ENCODE assay signal across 16 cellular contexts in the genomic region with DNA sequence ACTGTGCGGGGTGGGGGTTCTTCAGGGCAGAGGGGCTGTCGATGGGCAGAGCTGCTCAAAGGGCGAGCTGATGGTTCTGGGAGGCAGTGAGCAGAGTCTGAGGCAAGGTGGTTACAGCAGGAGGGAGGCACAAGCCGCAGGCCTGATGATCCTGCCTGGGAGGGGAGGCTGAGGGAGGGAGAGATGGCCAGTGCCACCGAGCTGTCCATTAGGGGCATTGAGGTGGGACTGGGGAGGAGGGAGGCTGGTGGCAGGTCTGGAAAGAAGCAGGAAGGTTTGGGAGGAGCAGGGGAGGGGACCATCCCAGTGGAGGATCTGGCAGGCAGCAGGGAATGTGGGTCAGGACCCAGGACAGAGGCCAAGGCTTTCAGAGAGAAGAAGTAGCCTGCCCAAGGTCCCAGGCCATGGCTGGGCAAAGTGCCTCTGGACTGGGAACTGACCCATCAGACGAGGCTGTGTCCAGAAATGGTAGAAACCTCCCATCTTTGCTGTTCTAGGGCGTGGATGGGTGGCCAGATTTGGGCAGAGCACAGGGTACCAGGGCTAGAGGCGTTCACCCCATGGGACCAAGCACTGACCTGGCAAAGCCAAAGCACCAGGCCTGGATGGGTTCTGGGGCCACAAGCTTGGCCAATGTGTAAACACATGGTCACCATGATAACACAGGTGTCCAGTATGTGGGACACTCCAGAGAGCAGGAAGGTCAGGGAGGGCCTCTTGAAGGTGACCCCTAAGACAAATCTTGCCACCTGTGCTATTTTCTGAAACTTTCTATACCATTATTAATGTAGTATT. TPM values are rescaled to one million over a fixed set of nuclear protein-coding genes. Genes with fewer than 3 reads are reported as not detected.
"Had no signal": no experiment of that assay in that cellular context is flagged by ENCODE, and none has a peak within 500 bp of the region (broad histone marks: within the 10 kb centered on the region; RNA-seq: fewer than 3 reads in every experiment).

No MANE protein-coding gene starts in this region.

- DNase-seq: activated CD8-positive, alpha-beta T cell treated with anti-CD3 and anti-CD28 coated beads for 36 hours; erythroblast; lower lobe of right lung; naive B cell; nucleus accumbens; stimulated activated CD4-positive, alpha-beta T cell treated with anti-CD3 and anti-CD28 coated beads, Interleukin-15, amount 100 ng/mL, for 24 hours; stimulated activated CD4-positive, alpha-beta T cell treated with anti-CD3 and anti-CD28 coated beads, Interleukin-4, amount 100 ng/mL, for 4 hours; stomach; thyroid gland had no signal

- H3K4me3 ChIP-seq: hepatocyte, lower lobe of right lung, stomach, thyroid gland, vagina had no signal

- H3K4me1 Mint-ChIP-seq: activated naive CD4-positive, alpha-beta T cell treated with anti-CD3 and anti-CD28 coated beads, Interleukin-2, amount 50 U/mL, for 24 hours had no signal

- H3K4me1 ChIP-seq: lower lobe of right lung, vagina had no signal

- H3K9me3 ChIP-seq: lower lobe of right lung, stomach, thyroid gland, vagina had no signal

- H3K36me3 ChIP-seq: lower lobe of right lung, stomach, thyroid gland, vagina had no signal

- H3K27ac Mint-ChIP-seq: activated CD8-positive, alpha-beta T cell treated with anti-CD3 and anti-CD28 coated beads for 36 hours; activated naive CD4-positive, alpha-beta T cell treated with anti-CD3 and anti-CD28 coated beads, Interleukin-2, amount 50 U/mL, for 24 hours; dendritic cell treated with granulocyte-macrophage colony-stimulating factor and Interleukin-4, amounts not matched to agents 40 ng/mL and 50 ng/mL, for 4 days; naive B cell had no signal

- H2AFZ ChIP-seq: hepatocyte had no signal

- ATAC-seq: activated CD4-positive, CD25-positive, alpha-beta regulatory T cell treated with anti-CD3 and anti-CD28 coated beads, Interleukin-2, amount 50 U/mL, for 24 hours; activated CD8-positive, alpha-beta T cell treated with anti-CD3 and anti-CD28 coated beads for 36 hours; lower lobe of right lung had no signal

- H3K4me2 ChIP-seq: hepatocyte had no signal

- H3K27ac ChIP-seq: hepatocyte, lower lobe of right lung, stomach, thyroid gland, vagina had no signal

- H3K27me3 ChIP-seq: hepatocyte, thyroid gland, vagina had no signal

- H3K9me3 Mint-ChIP-seq: activated CD8-positive, alpha-beta T cell treated with anti-CD3 and anti-CD28 coated beads for 36 hours; dendritic cell treated with granulocyte-macrophage colony-stimulating factor and Interleukin-4, amounts not matched to agents 40 ng/mL and 50 ng/mL, for 4 days had no signal

- H3K36me3 Mint-ChIP-seq: activated naive CD4-positive, alpha-beta T cell treated with anti-CD3 and anti-CD28 coated beads, Interleukin-2, amount 50 U/mL, for 24 hours; brain had no signal

- H3K79me2 ChIP-seq: hepatocyte had no signal

- H3K4me3 Mint-ChIP-seq: activated CD8-positive, alpha-beta T cell treated with anti-CD3 and anti-CD28 coated beads for 36 hours; activated naive CD4-positive, alpha-beta T cell treated with anti-CD3 and anti-CD28 coated beads, Interleukin-2, amount 50 U/mL, for 24 hours; dendritic cell treated with granulocyte-macrophage colony-stimulating factor and Interleukin-4, amounts not matched to agents 40 ng/mL and 50 ng/mL, for 4 days; naive B cell had no signal

RNA-seq across cellular contexts. Expression of gene INHBB, which starts 55.5 kb away (rescaled TPM):
- total RNA-seq: activated CD8-positive, alpha-beta T cell treated with anti-CD3 and anti-CD28 coated beads for 36 hours; T-helper 2 cell treated with Interferon-gamma antibody and Interleukin-4, amounts not matched to agents 100 ng/mL and 5 ng/mL, for 36 hours had no signal
